ENCODE assay signal across 19 cellular contexts in the genomic region with DNA sequence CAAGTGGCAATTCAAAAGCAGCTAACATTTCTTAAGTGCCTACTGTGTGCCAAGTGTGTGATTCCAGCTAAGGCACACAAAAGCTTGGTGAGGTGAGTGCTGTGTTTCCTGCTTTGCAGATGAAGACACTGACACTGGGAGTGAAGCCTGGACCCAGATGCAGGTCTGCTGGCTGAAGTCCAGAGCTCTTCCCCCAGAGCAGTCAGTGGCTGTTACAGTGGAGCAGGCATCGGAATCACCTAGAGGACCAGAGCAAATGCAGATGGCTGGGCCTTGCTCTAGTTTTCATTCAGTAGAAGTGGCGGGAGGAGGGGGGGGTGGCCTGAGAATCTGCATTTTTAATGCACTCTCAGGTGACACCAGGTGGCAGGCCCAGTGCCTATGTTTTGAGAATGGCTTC.
DNase-seq lines count a peak whose midpoint lies in the region; TF ChIP-seq lines count a peak whose summit lies in the region.
"Had no signal": no experiment of that assay in that cellular context is flagged by ENCODE, and none has a peak within 500 bp of the region (broad histone marks: within the 10 kb centered on the region; RNA-seq: fewer than 3 reads in every experiment).

No MANE protein-coding gene starts in this region.

- POLR2A ChIA-PET in SK-N-SH (lab: Yijun Ruan, JAX) = interaction anchor here (0.6 to 0.9 kb wide), 2 partner anchors 11 to 31 kb away, joined by 3 read pairs; no protein-coding TSS in a partner anchor

- TF ChIP-seq RAD21 in SK-N-SH (IDR thresholded peaks at IDR 0.05; ENCODE audit: low read length) = no peak; the same call in 1 of the 2 replicates

- no peak overlapping the region for H2AFZ ChIP-seq in SK-N-SH (ENCODE audit: low read depth)

- H3F3A ChIP-seq in SK-N-SH (replicated peaks; ENCODE audit: insufficient read depth) = no peaks in the 10 kb centered on the region

- no peak overlapping the region for H3K56ac ChIP-seq in mesendoderm (ENCODE audit: low read length)

- TF ChIP-seq EP300 in SK-N-SH (IDR thresholded peaks at IDR 0.05; ENCODE audit: borderline replicate concordance in 1 of 2, low read depth in 1 of 2, low read length in 1 of 2) = no peak

- no peak overlapping the region for H2BK120ac ChIP-seq in mesendoderm (ENCODE audit: low read depth, low read length)

- H3K36me3 Mint-ChIP-seq in mesothelial cell of epicardium = no peaks in the 10 kb centered on the region
- H3K36me3 Mint-ChIP-seq: CD4-positive, CD25-positive, alpha-beta regulatory T cell had no signal

- H3K4me1 ChIP-seq in SK-N-SH (ENCODE audit: control insufficient read depth in 1 of 2, insufficient read depth in 2 of 2, low read depth in 1 of 2, low read length in 1 of 2) (peaks cover 0 to 38% of the 10 kb centered on the region in 2 experiments; a peak in 1 of 4 replicates), mesendoderm (ENCODE audit: control insufficient read depth, low read depth, low read length) (peaks cover 4% of the 10 kb centered on the region)

- WGBS in SK-N-SH (ENCODE audit: low lambda C conversion rate) = 29% methylated on average over 2 of the region's 2 CpGs
- WGBS in mesendoderm (ENCODE audit: extremely low coverage, insufficient coverage, low lambda C conversion rate) = no CpG with 5 or more reads among the region's 2 CpGs

- no peak overlapping the region for H2AK5ac ChIP-seq in mesendoderm (ENCODE audit: low read length)

- H4K8ac ChIP-seq in mesendoderm (ENCODE audit: low read depth, low read length) = no peak overlapping the region

- no peak overlapping the region for H3K4me3 ChIP-seq in SK-N-SH (ENCODE audit: low read depth in 2 of 2, low read length in 1 of 2)
- H3K4me3 ChIP-seq in mesendoderm (ENCODE audit: low read length) = no peak overlapping the region

- no peaks in the 10 kb centered on the region for H3K36me3 ChIP-seq in SK-N-SH (replicated peaks in 1 of 2; ENCODE audit: control insufficient read depth in 1 of 2, insufficient read depth in 2 of 2, low read length in 1 of 2)
- H3K36me3 ChIP-seq in mesendoderm (ENCODE audit: control insufficient read depth, insufficient read depth, low read length) = no peaks in the 10 kb centered on the region

- in situ Hi-C loops in KBM-7 (cut with MboI; ENCODE audit: low pct_unique_long_range_greater_than_20kb, low sequenced_read_pairs) = no loop called here

- H3K23ac ChIP-seq in mesendoderm (ENCODE audit: low read length) = peak overlapping the region; percentile 26

- H3K9me3 ChIP-seq in SK-N-SH = no peaks in the 10 kb centered on the region

- H3K27ac ChIP-seq in SK-N-SH (ENCODE audit: low read depth in 2 of 2, low read length in 1 of 2) (peak overlapping the region in 1 of 2 experiments; percentile 36; a peak in 1 of 4 replicates), mesendoderm (ENCODE audit: low read depth, low read length) (no peak overlapping the region)
- H3K27ac ChIP-seq: 22Rv1 had no signal

- H3K27ac Mint-ChIP-seq in mesothelial cell of epicardium = no peak overlapping the region

- no peak overlapping the region for H3K4ac ChIP-seq in mesendoderm (ENCODE audit: low read depth, low read length)

- TF ChIP-seq CTCF in SK-N-SH (IDR thresholded peaks at IDR 0.05) (no peak), mesothelial cell of epicardium (IDR thresholded peaks at IDR 0.05; ENCODE audit: unreplicated experiment) (no peak)

- H3K4me1 Mint-ChIP-seq in mesothelial cell of epicardium = peaks cover 21% of the 10 kb centered on the region
- H3K4me1 Mint-ChIP-seq: CD4-positive, CD25-positive, alpha-beta regulatory T cell had no signal

- H3K9me3 Mint-ChIP-seq in mesothelial cell of epicardium = no peaks in the 10 kb centered on the region

- peak; percentile 28 for DNase-seq in DMS53 (lab: John Stamatoyannopoulos, UW)
- no peak for DNase-seq in DMS53 treated with DMSO at 0.1 percent for 48 hours (lab: John Stamatoyannopoulos, UW; ENCODE audit: unreplicated experiment)
- DNase-seq in NCI-H2029 (lab: John Stamatoyannopoulos, UW) = peak; percentile 66
- peak; percentile 69 for DNase-seq in SK-N-SH
- no peak for DNase-seq in mesendoderm
- no peak for DNase-seq in KBM-7
- no peak for DNase-seq in mesothelial cell of epicardium (ENCODE audit: low spot score in 2 of 2, unreplicated experiment in 2 of 2)
- DNase-seq in activated CD4-positive, alpha-beta T cell treated with anti-CD3 and anti-CD28 coated beads, Interleukin-2, amount 50 U/mL, for 4 hours = no peak
- DNase-seq: AML-193; CD4-positive, CD25-positive, alpha-beta regulatory T cell; COR-L47; GOT3; KG1; NCI-H1417; NCI-H1930; NCI-H2227 treated with DMSO at 0.1 percent for 48 hours; NCI-H526; NK-92 treated with Interleukin-12 subunit alpha and Interleukin-12 subunit beta, amount 100 ng/mL, for 24 hours had no signal

- peaks cover 12% of the 10 kb centered on the region for H3K27me3 Mint-ChIP-seq in mesothelial cell of epicardium (ENCODE audit: low read depth)

- CTCF ChIA-PET in SK-N-SH (lab: Yijun Ruan, JAX) = interaction anchor here (0.5 to 1.6 kb wide), 2 partner anchors 9 to 757 kb away, joined by 3 to 5 read pairs; no protein-coding TSS in a partner anchor

- no peak overlapping the region for H2BK15ac ChIP-seq in mesendoderm (replicated peaks; ENCODE audit: low read depth)

- no peaks in the 10 kb centered on the region for H3K79me1 ChIP-seq in mesendoderm (ENCODE audit: low read length)

- no peaks in the 10 kb centered on the region for H3K9me2 ChIP-seq in SK-N-SH

- no peak overlapping the region for H3K9ac ChIP-seq in SK-N-SH
- no peak overlapping the region for H3K9ac ChIP-seq in mesendoderm (ENCODE audit: low read length)

- no peak overlapping the region for H4K5ac ChIP-seq in mesendoderm (ENCODE audit: low read length)

- no peak overlapping the region for H3K4me3 Mint-ChIP-seq in mesothelial cell of epicardium
- H3K4me3 Mint-ChIP-seq: CD4-positive, CD25-positive, alpha-beta regulatory T cell had no signal

- H3K4me2 ChIP-seq in SK-N-SH = no peak overlapping the region
- no peak overlapping the region for H3K4me2 ChIP-seq in mesendoderm (ENCODE audit: low read length)

- no peak overlapping the region for H2BK5ac ChIP-seq in mesendoderm (ENCODE audit: low read length)

- H3K79me2 ChIP-seq in SK-N-SH (ENCODE audit: insufficient read depth) (no peaks in the 10 kb centered on the region), mesendoderm (ENCODE audit: control insufficient read depth, insufficient read depth, low read length) (no peaks in the 10 kb centered on the region)

- H4K20me1 ChIP-seq in SK-N-SH (ENCODE audit: insufficient read depth) = no peaks in the 10 kb centered on the region

- H3K18ac ChIP-seq in mesendoderm (ENCODE audit: low read length) = no peak overlapping the region

- H3K27me3 ChIP-seq in SK-N-SH (ENCODE audit: insufficient read depth) = no peaks in the 10 kb centered on the region; the same call in 1 of the 2 replicates
- no peaks in the 10 kb centered on the region for H3K27me3 ChIP-seq in mesendoderm (ENCODE audit: insufficient read depth, low read length, poor library complexity)

TF ChIP-seq in SK-N-SH, 30 proteins besides CTCF, POLR2A, EP300 and RAD21:
- TF ChIP-seq GABPA (IDR thresholded peaks at IDR 0.05; ENCODE audit: low read depth) (no peak), GATA2 (CRISPR knock-in tag; IDR thresholded peaks at IDR 0.05) (no peak), CHD2 (IDR thresholded peaks at IDR 0.05; ENCODE audit: low read length, partially characterized antibody) (peak; percentile 10), TCF12 (IDR thresholded peaks at IDR 0.05) (no peak), JUND (IDR thresholded peaks at IDR 0.05) (no peak), NFIC (IDR thresholded peaks at IDR 0.05; ENCODE audit: borderline replicate concordance) (no peak), MEF2A (IDR thresholded peaks at IDR 0.05; ENCODE audit: borderline replicate concordance, low read depth) (no peak), EZH2phosphoT487 (IDR thresholded peaks at IDR 0.05; ENCODE audit: borderline replicate concordance, low read depth) (no peak), SIN3A (IDR thresholded peaks at IDR 0.05; ENCODE audit: borderline replicate concordance, low read depth, low read length) (no peak), RCOR1 (IDR thresholded peaks at IDR 0.05; ENCODE audit: low read length) (peak; percentile 52; the same call in 1 of the 2 replicates)
- TF ChIP-seq, protein P1, sequence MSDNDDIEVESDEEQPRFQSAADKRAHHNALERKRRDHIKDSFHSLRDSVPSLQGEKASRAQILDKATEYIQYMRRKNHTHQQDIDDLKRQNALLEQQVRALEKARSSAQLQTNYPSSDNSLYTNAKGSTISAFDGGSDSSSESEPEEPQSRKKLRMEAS (IDR thresholded peaks at IDR 0.05; ENCODE audit: low read depth) = no peak
- TF ChIP-seq, protein P2, sequence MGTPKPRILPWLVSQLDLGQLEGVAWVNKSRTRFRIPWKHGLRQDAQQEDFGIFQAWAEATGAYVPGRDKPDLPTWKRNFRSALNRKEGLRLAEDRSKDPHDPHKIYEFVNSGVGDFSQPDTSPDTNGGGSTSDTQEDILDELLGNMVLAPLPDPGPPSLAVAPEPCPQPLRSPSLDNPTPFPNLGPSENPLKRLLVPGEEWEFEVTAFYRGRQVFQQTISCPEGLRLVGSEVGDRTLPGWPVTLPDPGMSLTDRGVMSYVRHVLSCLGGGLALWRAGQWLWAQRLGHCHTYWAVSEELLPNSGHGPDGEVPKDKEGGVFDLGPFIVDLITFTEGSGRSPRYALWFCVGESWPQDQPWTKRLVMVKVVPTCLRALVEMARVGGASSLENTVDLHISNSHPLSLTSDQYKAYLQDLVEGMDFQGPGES (IDR thresholded peaks at IDR 0.05; ENCODE audit: low read depth, low read length) = no peak

Comparison
In these comparisons a context has a peak if more than half of its experiments do, and no peak if none do; other contexts are left out.
1. DNase-seq: peak in DMS53 (single experiment), NCI-H2029 (single experiment) and SK-N-SH (single experiment); none in DMS53 treated with DMSO at 0.1 percent for 48 hours (single experiment), mesendoderm (single experiment), KBM-7 (single experiment), mesothelial cell of epicardium (0 of 2) and activated CD4-positive, alpha-beta T cell treated with anti-CD3 and anti-CD28 coated beads, Interleukin-2, amount 50 U/mL, for 4 hours (0 of 2).